In the genomic region with DNA sequence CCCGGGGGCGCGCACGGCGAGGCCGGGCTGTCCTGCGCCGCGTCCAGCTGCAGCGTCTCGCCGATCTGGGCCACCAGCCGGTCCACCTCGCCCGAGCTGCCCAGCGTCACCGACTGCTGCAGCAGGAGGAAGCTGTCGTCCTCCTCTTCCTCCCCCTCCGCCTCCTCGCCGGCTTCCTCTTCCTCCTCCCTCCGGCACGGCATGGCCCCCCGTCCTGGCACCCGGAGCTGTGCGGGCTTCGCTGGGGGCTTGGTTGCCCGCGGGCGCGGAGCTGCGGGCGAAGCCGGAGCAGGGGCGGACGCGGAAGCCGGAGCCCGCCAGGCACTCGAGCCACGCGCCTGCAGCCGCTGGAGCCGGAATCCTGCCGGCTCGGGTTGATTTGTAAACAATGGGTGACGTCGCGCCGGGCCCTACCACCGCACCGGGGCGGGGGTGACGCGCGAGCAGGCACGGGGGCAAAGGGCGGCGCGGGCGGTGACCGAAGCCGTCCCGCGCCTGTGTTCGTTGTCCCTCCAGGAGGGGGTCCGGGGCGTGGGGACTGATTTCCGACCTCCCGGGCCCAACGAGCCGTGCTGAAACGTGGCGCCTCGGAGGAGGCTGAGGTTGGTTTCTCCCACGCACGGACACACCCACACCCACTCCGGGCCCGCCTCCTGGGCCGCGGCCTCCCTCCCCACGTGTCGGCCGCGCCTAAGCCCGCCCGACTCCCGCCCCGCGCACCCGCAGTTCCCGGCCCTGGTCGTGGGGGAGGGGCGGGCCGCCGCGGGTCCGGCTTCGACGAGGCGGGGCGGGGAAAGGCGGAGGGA, we compare ENCODE assay signal across 1 cellular context.
TF ChIP-seq lines count a peak whose summit lies in the region.

FRAT2 (minus strand) TSS at position 360 of the 806 bp plus-strand sequence; CDS start at position 203, 157 bp downstream.

TF ChIP-seq in HepG2, 621 proteins besides CTCF, POLR2A, EP300 and RAD21 (continued from another document and continues in another):
- 0 out of 2 replicates have a peak, but pooled peaks have one; percentile 12 for TF ChIP-seq ELK4 (CRISPR knock-in tag; IDR thresholded peaks at IDR 0.05; ENCODE audit: borderline replicate concordance)
- peak; percentile 39; the same call in 1 of the 2 replicates for TF ChIP-seq PHF20 (CRISPR knock-in tag; IDR thresholded peaks at IDR 0.05)
- peak; percentile 78 for TF ChIP-seq ZSCAN31 (CRISPR knock-in tag; IDR thresholded peaks at IDR 0.05; ENCODE audit: low read depth)
- peak; percentile 50; the same call in 1 of the 2 replicates for TF ChIP-seq ZFP90 (CRISPR knock-in tag; IDR thresholded peaks at IDR 0.05; ENCODE audit: borderline replicate concordance)
- no peak for TF ChIP-seq NFE2L2 (IDR thresholded peaks at IDR 0.05; ENCODE audit: low read length)
- TF ChIP-seq, protein P1, sequence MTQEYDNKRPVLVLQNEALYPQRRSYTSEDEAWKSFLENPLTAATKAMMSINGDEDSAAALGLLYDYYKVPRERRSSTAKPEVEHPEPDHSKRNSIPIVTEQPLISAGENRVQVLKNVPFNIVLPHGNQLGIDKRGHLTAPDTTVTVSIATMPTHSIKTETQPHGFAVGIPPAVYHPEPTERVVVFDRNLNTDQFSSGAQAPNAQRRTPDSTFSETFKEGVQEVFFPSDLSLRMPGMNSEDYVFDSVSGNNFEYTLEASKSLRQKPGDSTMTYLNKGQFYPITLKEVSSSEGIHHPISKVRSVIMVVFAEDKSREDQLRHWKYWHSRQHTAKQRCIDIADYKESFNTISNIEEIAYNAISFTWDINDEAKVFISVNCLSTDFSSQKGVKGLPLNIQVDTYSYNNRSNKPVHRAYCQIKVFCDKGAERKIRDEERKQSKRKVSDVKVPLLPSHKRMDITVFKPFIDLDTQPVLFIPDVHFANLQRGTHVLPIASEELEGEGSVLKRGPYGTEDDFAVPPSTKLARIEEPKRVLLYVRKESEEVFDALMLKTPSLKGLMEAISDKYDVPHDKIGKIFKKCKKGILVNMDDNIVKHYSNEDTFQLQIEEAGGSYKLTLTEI (CRISPR knock-in tag; conservative IDR thresholded peaks at IDR 0.05), result no peak
- TF ChIP-seq SMARCE1 (IDR thresholded peaks at IDR 0.05; ENCODE audit: borderline replicate concordance), result no peak
- TF ChIP-seq SOX5 (CRISPR knock-in tag; IDR thresholded peaks at IDR 0.05; ENCODE audit: borderline replicate concordance), result peak; percentile 73; the same call in 1 of the 2 replicates
- TF ChIP-seq ZNF749 (CRISPR knock-in tag; IDR thresholded peaks at IDR 0.05; ENCODE audit: borderline replicate concordance), result no peak
- TF ChIP-seq, protein P2, sequence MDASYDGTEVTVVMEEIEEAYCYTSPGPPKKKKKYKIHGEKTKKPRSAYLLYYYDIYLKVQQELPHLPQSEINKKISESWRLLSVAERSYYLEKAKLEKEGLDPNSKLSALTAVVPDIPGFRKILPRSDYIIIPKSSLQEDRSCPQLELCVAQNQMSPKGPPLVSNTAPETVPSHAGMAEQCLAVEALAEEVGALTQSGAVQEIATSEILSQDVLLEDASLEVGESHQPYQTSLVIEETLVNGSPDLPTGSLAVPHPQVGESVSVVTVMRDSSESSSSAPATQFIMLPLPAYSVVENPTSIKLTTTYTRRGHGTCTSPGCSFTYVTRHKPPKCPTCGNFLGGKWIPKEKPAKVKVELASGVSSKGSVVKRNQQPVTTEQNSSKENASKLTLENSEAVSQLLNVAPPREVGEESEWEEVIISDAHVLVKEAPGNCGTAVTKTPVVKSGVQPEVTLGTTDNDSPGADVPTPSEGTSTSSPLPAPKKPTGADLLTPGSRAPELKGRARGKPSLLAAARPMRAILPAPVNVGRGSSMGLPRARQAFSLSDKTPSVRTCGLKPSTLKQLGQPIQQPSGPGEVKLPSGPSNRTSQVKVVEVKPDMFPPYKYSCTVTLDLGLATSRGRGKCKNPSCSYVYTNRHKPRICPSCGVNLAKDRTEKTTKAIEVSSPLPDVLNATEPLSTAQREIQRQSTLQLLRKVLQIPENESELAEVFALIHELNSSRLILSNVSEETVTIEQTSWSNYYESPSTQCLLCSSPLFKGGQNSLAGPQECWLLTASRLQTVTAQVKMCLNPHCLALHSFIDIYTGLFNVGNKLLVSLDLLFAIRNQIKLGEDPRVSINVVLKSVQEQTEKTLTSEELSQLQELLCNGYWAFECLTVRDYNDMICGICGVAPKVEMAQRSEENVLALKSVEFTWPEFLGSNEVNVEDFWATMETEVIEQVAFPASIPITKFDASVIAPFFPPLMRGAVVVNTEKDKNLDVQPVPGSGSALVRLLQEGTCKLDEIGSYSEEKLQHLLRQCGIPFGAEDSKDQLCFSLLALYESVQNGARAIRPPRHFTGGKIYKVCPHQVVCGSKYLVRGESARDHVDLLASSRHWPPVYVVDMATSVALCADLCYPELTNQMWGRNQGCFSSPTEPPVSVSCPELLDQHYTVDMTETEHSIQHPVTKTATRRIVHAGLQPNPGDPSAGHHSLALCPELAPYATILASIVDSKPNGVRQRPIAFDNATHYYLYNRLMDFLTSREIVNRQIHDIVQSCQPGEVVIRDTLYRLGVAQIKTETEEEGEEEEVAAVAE (CRISPR knock-in tag; IDR thresholded peaks at IDR 0.05; ENCODE audit: borderline replicate concordance), result no peak
- no peak for TF ChIP-seq ZHX1 (CRISPR knock-in tag; IDR thresholded peaks at IDR 0.05; ENCODE audit: low read depth)
- peak; percentile 36; the same call in 1 of the 2 replicates for TF ChIP-seq ZNF713 (CRISPR knock-in tag; IDR thresholded peaks at IDR 0.05)
- 0 out of 2 replicates have a peak, but pooled peaks have one; percentile 17 for TF ChIP-seq ZNF589 (CRISPR knock-in tag; conservative IDR thresholded peaks at IDR 0.05)
- peak; percentile 71; the same call in 1 of the 2 replicates for TF ChIP-seq CAMTA2 (CRISPR knock-in tag; IDR thresholded peaks at IDR 0.05; ENCODE audit: borderline replicate concordance)
- TF ChIP-seq MLXIP (CRISPR knock-in tag; IDR thresholded peaks at IDR 0.05; ENCODE audit: borderline replicate concordance), result peak; percentile 55; the same call in 1 of the 2 replicates
- TF ChIP-seq KDM5B (CRISPR knock-in tag; IDR thresholded peaks at IDR 0.05; ENCODE audit: borderline replicate concordance), result peak; percentile 90
- TF ChIP-seq THAP7 (CRISPR knock-in tag; IDR thresholded peaks at IDR 0.05), result no peak
- peak; percentile 51; the same call in 1 of the 2 replicates for TF ChIP-seq ARID5B (CRISPR knock-in tag; IDR thresholded peaks at IDR 0.05)
- TF ChIP-seq HNRNPLL (IDR thresholded peaks at IDR 0.05; ENCODE audit: low read depth, low read length, poor library complexity, severe bottlenecking), result peak; percentile 44
- TF ChIP-seq ZSCAN21 (CRISPR knock-in tag; IDR thresholded peaks at IDR 0.05; ENCODE audit: borderline replicate concordance), result peak; percentile 35; the same call in 1 of the 2 replicates
- 0 out of 2 replicates have a peak, but pooled peaks have one; percentile 48 for TF ChIP-seq SMAD1 (CRISPR knock-in tag; IDR thresholded peaks at IDR 0.05; ENCODE audit: borderline replicate concordance, low read depth)
- peak; percentile 21; the same call in 1 of the 2 replicates for TF ChIP-seq PCBP1 (IDR thresholded peaks at IDR 0.05; ENCODE audit: borderline replicate concordance, low read depth, low read length)
- TF ChIP-seq, protein P3, sequence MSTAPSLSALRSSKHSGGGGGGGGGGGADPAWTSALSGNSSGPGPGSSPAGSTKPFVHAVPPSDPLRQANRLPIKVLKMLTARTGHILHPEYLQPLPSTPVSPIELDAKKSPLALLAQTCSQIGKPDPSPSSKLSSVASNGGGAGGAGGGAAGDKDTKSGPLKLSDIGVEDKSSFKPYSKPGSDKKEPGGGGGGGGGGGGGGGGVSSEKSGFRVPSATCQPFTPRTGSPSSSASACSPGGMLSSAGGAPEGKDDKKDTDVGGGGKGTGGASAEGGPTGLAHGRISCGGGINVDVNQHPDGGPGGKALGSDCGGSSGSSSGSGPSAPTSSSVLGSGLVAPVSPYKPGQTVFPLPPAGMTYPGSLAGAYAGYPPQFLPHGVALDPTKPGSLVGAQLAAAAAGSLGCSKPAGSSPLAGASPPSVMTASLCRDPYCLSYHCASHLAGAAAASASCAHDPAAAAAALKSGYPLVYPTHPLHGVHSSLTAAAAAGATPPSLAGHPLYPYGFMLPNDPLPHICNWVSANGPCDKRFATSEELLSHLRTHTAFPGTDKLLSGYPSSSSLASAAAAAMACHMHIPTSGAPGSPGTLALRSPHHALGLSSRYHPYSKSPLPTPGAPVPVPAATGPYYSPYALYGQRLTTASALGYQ (CRISPR knock-in tag; IDR thresholded peaks at IDR 0.05), result peak; percentile 40; the same call in 1 of the 2 replicates
- no peak for TF ChIP-seq EHMT2 (IDR thresholded peaks at IDR 0.05; ENCODE audit: borderline replicate concordance, low read depth, low read length)
- TF ChIP-seq ZNF343 (CRISPR knock-in tag; IDR thresholded peaks at IDR 0.05), result peak; percentile 82; the same call in 1 of the 2 replicates
